2 cellular contexts compared by ENCODE assay signal in genomic region chrX:68500105-68500504, GRCh38.
TF ChIP-seq lines count a peak whose summit lies in the region.

No MANE protein-coding gene starts in this region.

TF ChIP-seq in IMR-90, 13 proteins besides CTCF, POLR2A, EP300 and RAD21:
- TF ChIP-seq MAZ (IDR thresholded peaks at IDR 0.05; ENCODE audit: borderline replicate concordance, low read depth, low read length) (no peak), FOS (IDR thresholded peaks at IDR 0.05; ENCODE audit: low read depth, low read length) (no peak), RFX5 (IDR thresholded peaks at IDR 0.05; ENCODE audit: low read depth, low read length) (no peak), BHLHE40 (IDR thresholded peaks at IDR 0.05; ENCODE audit: low read depth, low read length) (no peak)
- TF ChIP-seq, protein P1, sequence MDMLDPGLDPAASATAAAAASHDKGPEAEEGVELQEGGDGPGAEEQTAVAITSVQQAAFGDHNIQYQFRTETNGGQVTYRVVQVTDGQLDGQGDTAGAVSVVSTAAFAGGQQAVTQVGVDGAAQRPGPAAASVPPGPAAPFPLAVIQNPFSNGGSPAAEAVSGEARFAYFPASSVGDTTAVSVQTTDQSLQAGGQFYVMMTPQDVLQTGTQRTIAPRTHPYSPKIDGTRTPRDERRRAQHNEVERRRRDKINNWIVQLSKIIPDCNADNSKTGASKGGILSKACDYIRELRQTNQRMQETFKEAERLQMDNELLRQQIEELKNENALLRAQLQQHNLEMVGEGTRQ (IDR thresholded peaks at IDR 0.05; ENCODE audit: low read depth, low read length), result no peak

TF ChIP-seq in K562, 482 proteins besides CTCF, POLR2A, EP300 and RAD21:
- TF ChIP-seq NCOA1 (IDR thresholded peaks at IDR 0.05; ENCODE audit: low read depth) (no peak), LCOR (CRISPR knock-in tag; IDR thresholded peaks at IDR 0.05) (no peak), ATF7 (IDR thresholded peaks at IDR 0.05) (no peak), HDAC2 (IDR thresholded peaks at IDR 0.05) (no peak), HLTF (IDR thresholded peaks at IDR 0.05) (no peak), RBM39 (optimal IDR thresholded peaks at IDR 0.05; ENCODE audit: low read depth, low read length) (no peak), FOXM1 (IDR thresholded peaks at IDR 0.05; ENCODE audit: low read depth) (no peak), FOXM1 (CRISPR knock-in tag; IDR thresholded peaks at IDR 0.05; ENCODE audit: low read depth) (no peak), MYBL2 (IDR thresholded peaks at IDR 0.05; ENCODE audit: low read depth) (no peak), MYBL2 (CRISPR knock-in tag; IDR thresholded peaks at IDR 0.05; ENCODE audit: borderline replicate concordance) (no peak), SRSF9 (IDR thresholded peaks at IDR 0.05; ENCODE audit: borderline replicate concordance, low read depth, low read length) (no peak), PHF8 (IDR thresholded peaks at IDR 0.05; ENCODE audit: borderline replicate concordance, low read length) (no peak), ZNF445 (CRISPR knock-in tag; IDR thresholded peaks at IDR 0.05; ENCODE audit: low read depth) (no peak), JUNB (CRISPR knock-in tag; conservative IDR thresholded peaks at IDR 0.05) (no peak), DMBX1 (CRISPR knock-in tag; IDR thresholded peaks at IDR 0.05; ENCODE audit: borderline replicate concordance) (no peak), SP2 (IDR thresholded peaks at IDR 0.05; ENCODE audit: extremely low read depth, low read depth, low read length, poor library complexity, severe bottlenecking) (no peak)
- TF ChIP-seq, protein P2, sequence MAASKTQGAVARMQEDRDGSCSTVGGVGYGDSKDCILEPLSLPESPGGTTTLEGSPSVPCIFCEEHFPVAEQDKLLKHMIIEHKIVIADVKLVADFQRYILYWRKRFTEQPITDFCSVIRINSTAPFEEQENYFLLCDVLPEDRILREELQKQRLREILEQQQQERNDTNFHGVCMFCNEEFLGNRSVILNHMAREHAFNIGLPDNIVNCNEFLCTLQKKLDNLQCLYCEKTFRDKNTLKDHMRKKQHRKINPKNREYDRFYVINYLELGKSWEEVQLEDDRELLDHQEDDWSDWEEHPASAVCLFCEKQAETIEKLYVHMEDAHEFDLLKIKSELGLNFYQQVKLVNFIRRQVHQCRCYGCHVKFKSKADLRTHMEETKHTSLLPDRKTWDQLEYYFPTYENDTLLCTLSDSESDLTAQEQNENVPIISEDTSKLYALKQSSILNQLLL (CRISPR knock-in tag; IDR thresholded peaks at IDR 0.05; ENCODE audit: borderline replicate concordance), result no peak
- TF ChIP-seq, protein P3, sequence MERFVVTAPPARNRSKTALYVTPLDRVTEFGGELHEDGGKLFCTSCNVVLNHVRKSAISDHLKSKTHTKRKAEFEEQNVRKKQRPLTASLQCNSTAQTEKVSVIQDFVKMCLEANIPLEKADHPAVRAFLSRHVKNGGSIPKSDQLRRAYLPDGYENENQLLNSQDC (CRISPR knock-in tag; IDR thresholded peaks at IDR 0.05), result no peak
- TF ChIP-seq, protein P4, sequence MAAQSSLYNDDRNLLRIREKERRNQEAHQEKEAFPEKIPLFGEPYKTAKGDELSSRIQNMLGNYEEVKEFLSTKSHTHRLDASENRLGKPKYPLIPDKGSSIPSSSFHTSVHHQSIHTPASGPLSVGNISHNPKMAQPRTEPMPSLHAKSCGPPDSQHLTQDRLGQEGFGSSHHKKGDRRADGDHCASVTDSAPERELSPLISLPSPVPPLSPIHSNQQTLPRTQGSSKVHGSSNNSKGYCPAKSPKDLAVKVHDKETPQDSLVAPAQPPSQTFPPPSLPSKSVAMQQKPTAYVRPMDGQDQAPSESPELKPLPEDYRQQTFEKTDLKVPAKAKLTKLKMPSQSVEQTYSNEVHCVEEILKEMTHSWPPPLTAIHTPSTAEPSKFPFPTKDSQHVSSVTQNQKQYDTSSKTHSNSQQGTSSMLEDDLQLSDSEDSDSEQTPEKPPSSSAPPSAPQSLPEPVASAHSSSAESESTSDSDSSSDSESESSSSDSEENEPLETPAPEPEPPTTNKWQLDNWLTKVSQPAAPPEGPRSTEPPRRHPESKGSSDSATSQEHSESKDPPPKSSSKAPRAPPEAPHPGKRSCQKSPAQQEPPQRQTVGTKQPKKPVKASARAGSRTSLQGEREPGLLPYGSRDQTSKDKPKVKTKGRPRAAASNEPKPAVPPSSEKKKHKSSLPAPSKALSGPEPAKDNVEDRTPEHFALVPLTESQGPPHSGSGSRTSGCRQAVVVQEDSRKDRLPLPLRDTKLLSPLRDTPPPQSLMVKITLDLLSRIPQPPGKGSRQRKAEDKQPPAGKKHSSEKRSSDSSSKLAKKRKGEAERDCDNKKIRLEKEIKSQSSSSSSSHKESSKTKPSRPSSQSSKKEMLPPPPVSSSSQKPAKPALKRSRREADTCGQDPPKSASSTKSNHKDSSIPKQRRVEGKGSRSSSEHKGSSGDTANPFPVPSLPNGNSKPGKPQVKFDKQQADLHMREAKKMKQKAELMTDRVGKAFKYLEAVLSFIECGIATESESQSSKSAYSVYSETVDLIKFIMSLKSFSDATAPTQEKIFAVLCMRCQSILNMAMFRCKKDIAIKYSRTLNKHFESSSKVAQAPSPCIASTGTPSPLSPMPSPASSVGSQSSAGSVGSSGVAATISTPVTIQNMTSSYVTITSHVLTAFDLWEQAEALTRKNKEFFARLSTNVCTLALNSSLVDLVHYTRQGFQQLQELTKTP (IDR thresholded peaks at IDR 0.05; ENCODE audit: low read depth in 1 of 2, partially characterized antibody in 2 of 2), result no peak
- TF ChIP-seq, protein P5, sequence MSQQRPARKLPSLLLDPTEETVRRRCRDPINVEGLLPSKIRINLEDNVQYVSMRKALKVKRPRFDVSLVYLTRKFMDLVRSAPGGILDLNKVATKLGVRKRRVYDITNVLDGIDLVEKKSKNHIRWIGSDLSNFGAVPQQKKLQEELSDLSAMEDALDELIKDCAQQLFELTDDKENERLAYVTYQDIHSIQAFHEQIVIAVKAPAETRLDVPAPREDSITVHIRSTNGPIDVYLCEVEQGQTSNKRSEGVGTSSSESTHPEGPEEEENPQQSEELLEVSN (IDR thresholded peaks at IDR 0.05; ENCODE audit: borderline replicate concordance in 1 of 2, extremely low read depth in 1 of 2, insufficient read depth in 1 of 2, insufficient read length in 1 of 2, low read depth in 1 of 2, low read length in 1 of 2, poor library complexity in 1 of 2, severe bottlenecking in 1 of 2), result no peak
- TF ChIP-seq, protein P6, sequence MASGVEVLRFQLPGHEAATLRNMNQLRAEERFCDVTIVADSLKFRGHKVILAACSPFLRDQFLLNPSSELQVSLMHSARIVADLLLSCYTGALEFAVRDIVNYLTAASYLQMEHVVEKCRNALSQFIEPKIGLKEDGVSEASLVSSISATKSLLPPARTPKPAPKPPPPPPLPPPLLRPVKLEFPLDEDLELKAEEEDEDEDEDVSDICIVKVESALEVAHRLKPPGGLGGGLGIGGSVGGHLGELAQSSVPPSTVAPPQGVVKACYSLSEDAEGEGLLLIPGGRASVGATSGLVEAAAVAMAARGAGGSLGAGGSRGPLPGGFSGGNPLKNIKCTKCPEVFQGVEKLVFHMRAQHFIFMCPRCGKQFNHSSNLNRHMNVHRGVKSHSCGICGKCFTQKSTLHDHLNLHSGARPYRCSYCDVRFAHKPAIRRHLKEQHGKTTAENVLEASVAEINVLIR (CRISPR knock-in tag; IDR thresholded peaks at IDR 0.05), result no peak
